In the genomic region with DNA sequence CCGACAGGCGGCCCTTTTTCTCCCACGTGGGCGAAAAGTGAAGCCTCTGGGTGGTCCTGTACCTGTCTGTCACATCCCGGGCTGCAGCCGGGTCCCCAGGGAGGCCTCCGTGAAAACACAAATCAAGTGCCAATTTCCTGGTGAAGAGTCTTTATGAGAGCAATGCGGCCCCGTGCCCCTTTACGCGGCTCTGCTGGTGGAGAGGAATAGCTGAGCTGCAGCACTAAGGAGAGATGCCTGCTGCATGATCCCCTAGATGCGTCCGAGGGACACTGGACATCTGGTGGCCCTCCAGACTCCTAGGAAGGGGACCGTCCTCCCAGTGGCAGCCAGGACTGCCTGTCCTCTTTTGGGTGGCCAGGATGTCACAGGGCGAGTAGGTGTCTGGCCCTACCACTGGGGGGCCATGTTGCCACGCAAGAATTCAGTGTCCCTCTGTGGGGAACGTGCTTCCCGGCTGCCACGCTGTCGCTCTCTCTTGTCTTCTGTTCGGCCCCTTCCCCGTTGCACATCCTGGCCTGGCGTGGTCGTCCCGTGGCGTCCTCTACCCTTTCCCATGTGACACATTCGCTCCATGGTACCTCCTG, we compare ENCODE assay signal across 14 cellular contexts. TPM values are rescaled to one million over a fixed set of nuclear protein-coding genes. Genes with fewer than 3 reads are reported as not detected.
DNase-seq lines count a peak whose midpoint lies in the region; TF ChIP-seq lines count a peak whose summit lies in the region.
"Had no signal": no experiment of that assay in that cellular context is flagged by ENCODE, and none has a peak within 500 bp of the region (broad histone marks: within the 10 kb centered on the region; RNA-seq: fewer than 3 reads in every experiment).

No MANE protein-coding gene starts in this region.

- H3K4me1 ChIP-seq in osteoblast (ENCODE audit: insufficient read depth, low read length) (peaks cover 4% of the 10 kb centered on the region), endodermal cell (ENCODE audit: control insufficient read depth, insufficient read depth, low read length) (no peaks in the 10 kb centered on the region)
- H3K4me1 ChIP-seq: foreskin keratinocyte had no signal

- TF ChIP-seq CTCF in astrocyte of the spinal cord (IDR thresholded peaks at IDR 0.05; ENCODE audit: low read depth, low read length): peak; percentile 5
- peak; percentile 29 for TF ChIP-seq CTCF in osteoblast (IDR thresholded peaks at IDR 0.05; ENCODE audit: extremely low read depth, low read depth, low read length)
- TF ChIP-seq CTCF in endodermal cell (conservative IDR thresholded peaks at IDR 0.05): no peak
- TF ChIP-seq CTCF in progenitor cell of endocrine pancreas (IDR thresholded peaks at IDR 0.05; ENCODE audit: unreplicated experiment): no peak

- no peak overlapping the region for H3K27ac ChIP-seq in osteoblast (ENCODE audit: low read depth, low read length)
- no peak overlapping the region for H3K27ac ChIP-seq in endodermal cell (ENCODE audit: low read depth, low read length)
- H3K27ac ChIP-seq: foreskin keratinocyte, stomach had no signal

- no peak overlapping the region for H3K4me2 ChIP-seq in osteoblast (ENCODE audit: insufficient read depth, low read length)

- no peaks in the 10 kb centered on the region for H4K20me1 ChIP-seq in osteoblast (ENCODE audit: insufficient read depth, low read length)

- WGBS in endodermal cell (ENCODE audit: insufficient coverage in 1 of 2, insufficient read length in 1 of 2), 2 experiments: 96% methylated on average over 25 to 27 of the region's 27 CpGs

- in situ Hi-C loops in astrocyte of the spinal cord (cut with HindIII; ENCODE audit: low sequenced_read_pairs): no loop called here

- H3K9me3 Mint-ChIP-seq in endodermal cell: peaks cover 9% of the 10 kb centered on the region
- H3K9me3 Mint-ChIP-seq in progenitor cell of endocrine pancreas (ENCODE audit: low read depth): peaks cover 10% of the 10 kb centered on the region
- H3K9me3 Mint-ChIP-seq: dendritic cell treated with granulocyte-macrophage colony-stimulating factor and Interleukin-4, amounts not matched to agents 40 ng/mL and 50 ng/mL, for 4 days had no signal

- H3K27me3 ChIP-seq in osteoblast (ENCODE audit: insufficient read depth, low read length) (no peaks in the 10 kb centered on the region), endodermal cell (ENCODE audit: control insufficient read depth, insufficient read depth, low read length, poor library complexity, severe bottlenecking) (no peaks in the 10 kb centered on the region)
- H3K27me3 ChIP-seq: foreskin keratinocyte had no signal

- H3K27ac Mint-ChIP-seq in endodermal cell: no peak overlapping the region
- H3K27ac Mint-ChIP-seq in progenitor cell of endocrine pancreas: no peak overlapping the region
- H3K27ac Mint-ChIP-seq: dendritic cell treated with granulocyte-macrophage colony-stimulating factor and Interleukin-4, amounts not matched to agents 40 ng/mL and 50 ng/mL, for 4 days had no signal

- H3K4me3 ChIP-seq in astrocyte of the spinal cord (ENCODE audit: low read depth, low read length) (no peak overlapping the region), osteoblast (ENCODE audit: insufficient read depth, low read length) (no peak overlapping the region), endodermal cell (ENCODE audit: low read length) (no peak overlapping the region)
- H3K4me3 ChIP-seq: stomach had no signal

- H2AFZ ChIP-seq in osteoblast (ENCODE audit: low read length): no peak overlapping the region

- H3K79me2 ChIP-seq in osteoblast (ENCODE audit: insufficient read depth, low read length): no peaks in the 10 kb centered on the region

- no peak overlapping the region for H3K9ac ChIP-seq in endodermal cell (ENCODE audit: extremely low read depth, low read length, poor library complexity, severe bottlenecking)

- peak; percentile 13 for DNase-seq in NCI-H2107 treated with DMSO at 0.1 percent for 48 hours (lab: John Stamatoyannopoulos, UW; ENCODE audit: unreplicated experiment)
- DNase-seq in NCI-H2107 (lab: John Stamatoyannopoulos, UW): no peak
- DNase-seq in HuH-7.5 (ENCODE audit: low spot score): peak; percentile 56
- no peak for DNase-seq in astrocyte of the spinal cord (ENCODE audit: low read depth, low spot score)
- peak; percentile 84 for DNase-seq in osteoblast (ENCODE audit: insufficient read length, low spot score, missing footprints)
- no peak for DNase-seq in stimulated activated CD4-positive, alpha-beta T cell treated with anti-CD3 and anti-CD28 coated beads, Interleukin-4, amount 100 ng/mL, for 1 hour
- DNase-seq in endodermal cell: no peak
- no peak for DNase-seq in progenitor cell of endocrine pancreas (ENCODE audit: low spot score, unreplicated experiment)
- DNase-seq: activated CD4-positive, alpha-beta T cell treated with anti-CD3 and anti-CD28 coated beads, Interleukin-2, amount 50 U/mL, for 4 hours; activated naive CD4-positive, alpha-beta T cell; foreskin keratinocyte; NCI-H1930; stomach had no signal

- H3K36me3 Mint-ChIP-seq in endodermal cell (ENCODE audit: low read depth): peaks cover 62% of the 10 kb centered on the region
- peaks cover 29% of the 10 kb centered on the region for H3K36me3 Mint-ChIP-seq in progenitor cell of endocrine pancreas (ENCODE audit: insufficient read depth)

- H3K9me3 ChIP-seq in osteoblast (ENCODE audit: low read depth, low read length) (no peaks in the 10 kb centered on the region), endodermal cell (ENCODE audit: control insufficient read depth, low read length) (peaks cover 20% of the 10 kb centered on the region)

- H3K4me1 Mint-ChIP-seq in endodermal cell: no peaks in the 10 kb centered on the region
- peaks cover 2% of the 10 kb centered on the region for H3K4me1 Mint-ChIP-seq in progenitor cell of endocrine pancreas (ENCODE audit: low read depth)

- H3K27me3 Mint-ChIP-seq in endodermal cell (ENCODE audit: insufficient read depth) (no peaks in the 10 kb centered on the region), progenitor cell of endocrine pancreas (no peaks in the 10 kb centered on the region)

- H3K4me3 Mint-ChIP-seq in endodermal cell (no peak overlapping the region), progenitor cell of endocrine pancreas (ENCODE audit: low read depth) (no peak overlapping the region)
- H3K4me3 Mint-ChIP-seq: dendritic cell treated with granulocyte-macrophage colony-stimulating factor and Interleukin-4, amounts not matched to agents 40 ng/mL and 50 ng/mL, for 4 days had no signal

- no peaks in the 10 kb centered on the region for H3K36me3 ChIP-seq in osteoblast (ENCODE audit: insufficient read depth, low read length)
- peaks cover 47% of the 10 kb centered on the region for H3K36me3 ChIP-seq in endodermal cell (ENCODE audit: control insufficient read depth, insufficient read depth, low read length)
- H3K36me3 ChIP-seq: stomach had no signal

RNA-seq across cellular contexts. Expression of gene COL18A1, which starts 38.7 kb away (rescaled TPM):
- 8.3 and 8.8 TPM in 2 replicates for total RNA-seq in osteoblast
- 100 to 1,000 TPM; 332 to 398 TPM for total RNA-seq in endodermal cell
- 216 TPM for polyA plus RNA-seq in endodermal cell (2013, experiment 1 of 2)
- 213 TPM for polyA plus RNA-seq in endodermal cell (2013, experiment 2 of 2)
- total RNA-seq in progenitor cell of endocrine pancreas: 271 TPM in 2 replicates

Comparison
In these comparisons a context has a peak if more than half of its experiments do, and no peak if none do; other contexts are left out.
1. DNase-seq: peak in NCI-H2107 treated with DMSO at 0.1 percent for 48 hours (single experiment), HuH-7.5 (single experiment) and osteoblast (single experiment); none in NCI-H2107 (single experiment), astrocyte of the spinal cord (single experiment), stimulated activated CD4-positive, alpha-beta T cell treated with anti-CD3 and anti-CD28 coated beads, Interleukin-4, amount 100 ng/mL, for 1 hour (single experiment), endodermal cell (single experiment) and progenitor cell of endocrine pancreas (single experiment).
2. CTCF ChIP-seq: peak in astrocyte of the spinal cord (single experiment) and osteoblast (single experiment); none in endodermal cell (single experiment) and progenitor cell of endocrine pancreas (single experiment).
3. RNA of gene COL18A1, which starts 38.7 kb away (total RNA-seq): 332 to 398 TPM in endodermal cell and 271 TPM in progenitor cell of endocrine pancreas; 8.3 to 8.8 TPM in osteoblast; every median in the first group is over 10 times any median in the second.